1 cellular context compared by ENCODE assay signal in the genomic region with DNA sequence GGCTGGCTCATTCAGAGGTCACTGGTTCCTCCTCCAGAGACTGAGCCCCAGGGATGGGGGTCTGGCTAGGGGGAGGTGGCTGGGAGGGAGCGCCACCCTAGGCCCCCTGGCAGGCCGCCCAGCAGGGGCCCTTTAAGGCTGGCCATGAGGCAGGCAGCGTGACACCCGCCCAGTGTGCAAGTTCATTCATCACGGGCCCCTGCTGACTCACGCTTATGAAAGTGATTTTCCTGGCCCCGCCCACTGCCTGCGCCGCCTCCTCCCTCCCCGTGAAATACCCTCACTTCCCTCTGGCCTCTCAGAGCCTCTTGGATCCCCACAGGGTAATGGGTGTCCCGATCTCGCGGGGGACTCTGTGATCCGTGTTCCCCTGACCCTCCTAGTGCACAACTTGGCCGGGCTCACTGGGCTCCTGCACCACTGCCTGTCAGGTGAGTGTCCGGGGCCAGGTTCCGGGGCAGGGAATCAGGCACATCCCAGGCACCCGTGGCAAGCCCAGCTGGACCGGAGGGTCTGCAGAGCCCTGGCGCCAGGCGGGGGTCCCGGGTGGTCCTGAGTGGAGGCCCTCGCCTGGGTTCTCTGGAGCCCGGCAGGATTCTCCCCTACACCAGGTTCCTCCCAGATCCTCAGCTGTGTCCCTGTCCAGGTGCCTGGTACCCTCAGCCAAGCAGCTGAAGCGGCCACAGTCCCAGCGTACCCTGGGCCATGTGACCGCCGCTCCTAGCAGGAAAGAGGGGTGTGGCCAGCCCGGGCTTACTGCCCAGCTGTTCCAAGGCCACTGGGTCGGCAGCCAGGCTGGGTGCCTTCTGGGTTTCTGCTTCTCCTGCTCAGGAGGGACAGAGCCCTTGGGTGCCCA.
TF ChIP-seq lines count a peak whose summit lies in the region.

A gene with protein sequence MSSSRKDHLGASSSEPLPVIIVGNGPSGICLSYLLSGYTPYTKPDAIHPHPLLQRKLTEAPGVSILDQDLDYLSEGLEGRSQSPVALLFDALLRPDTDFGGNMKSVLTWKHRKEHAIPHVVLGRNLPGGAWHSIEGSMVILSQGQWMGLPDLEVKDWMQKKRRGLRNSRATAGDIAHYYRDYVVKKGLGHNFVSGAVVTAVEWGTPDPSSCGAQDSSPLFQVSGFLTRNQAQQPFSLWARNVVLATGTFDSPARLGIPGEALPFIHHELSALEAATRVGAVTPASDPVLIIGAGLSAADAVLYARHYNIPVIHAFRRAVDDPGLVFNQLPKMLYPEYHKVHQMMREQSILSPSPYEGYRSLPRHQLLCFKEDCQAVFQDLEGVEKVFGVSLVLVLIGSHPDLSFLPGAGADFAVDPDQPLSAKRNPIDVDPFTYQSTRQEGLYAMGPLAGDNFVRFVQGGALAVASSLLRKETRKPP (plus strand): TSS at position 301 of the 856 bp plus-strand sequence. CDS start 4,432 bp downstream, outside the sequence.

TF ChIP-seq in HepG2, 621 proteins besides CTCF, POLR2A, EP300 and RAD21 (continued from another document and continues in another):
- TF ChIP-seq, protein P1, sequence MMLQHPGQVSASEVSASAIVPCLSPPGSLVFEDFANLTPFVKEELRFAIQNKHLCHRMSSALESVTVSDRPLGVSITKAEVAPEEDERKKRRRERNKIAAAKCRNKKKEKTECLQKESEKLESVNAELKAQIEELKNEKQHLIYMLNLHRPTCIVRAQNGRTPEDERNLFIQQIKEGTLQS (CRISPR knock-in tag; IDR thresholded peaks at IDR 0.05): peak; percentile 93
- no peak; the same call in none of the 2 replicates for TF ChIP-seq HDAC2 (CRISPR knock-in tag; IDR thresholded peaks at IDR 0.05)
- TF ChIP-seq CHD4 (IDR thresholded peaks at IDR 0.05; ENCODE audit: borderline replicate concordance, low read length): peak; percentile 33; the same call in 1 of the 2 replicates
- peak; percentile 71 for TF ChIP-seq NCOA2 (CRISPR knock-in tag; IDR thresholded peaks at IDR 0.05)
- TF ChIP-seq IKZF1 (IDR thresholded peaks at IDR 0.05): no peak
- TF ChIP-seq ZNF530 (CRISPR knock-in tag; IDR thresholded peaks at IDR 0.05; ENCODE audit: low read depth): no peak
- TF ChIP-seq ZNF510 (CRISPR knock-in tag; IDR thresholded peaks at IDR 0.05; ENCODE audit: low read depth): no peak
- TF ChIP-seq POLR2AphosphoS5 (IDR thresholded peaks at IDR 0.05; ENCODE audit: low read depth, low read length): peak; percentile 95
- TF ChIP-seq ZNF766 (CRISPR knock-in tag; IDR thresholded peaks at IDR 0.05; ENCODE audit: borderline replicate concordance): no peak
- TF ChIP-seq MED8 (CRISPR knock-in tag; IDR thresholded peaks at IDR 0.05; ENCODE audit: insufficient replicate concordance): peak; percentile 64
- no peak; the same call in none of the 2 replicates for TF ChIP-seq NKX3-1 (CRISPR knock-in tag; IDR thresholded peaks at IDR 0.05)
- TF ChIP-seq, protein P2, sequence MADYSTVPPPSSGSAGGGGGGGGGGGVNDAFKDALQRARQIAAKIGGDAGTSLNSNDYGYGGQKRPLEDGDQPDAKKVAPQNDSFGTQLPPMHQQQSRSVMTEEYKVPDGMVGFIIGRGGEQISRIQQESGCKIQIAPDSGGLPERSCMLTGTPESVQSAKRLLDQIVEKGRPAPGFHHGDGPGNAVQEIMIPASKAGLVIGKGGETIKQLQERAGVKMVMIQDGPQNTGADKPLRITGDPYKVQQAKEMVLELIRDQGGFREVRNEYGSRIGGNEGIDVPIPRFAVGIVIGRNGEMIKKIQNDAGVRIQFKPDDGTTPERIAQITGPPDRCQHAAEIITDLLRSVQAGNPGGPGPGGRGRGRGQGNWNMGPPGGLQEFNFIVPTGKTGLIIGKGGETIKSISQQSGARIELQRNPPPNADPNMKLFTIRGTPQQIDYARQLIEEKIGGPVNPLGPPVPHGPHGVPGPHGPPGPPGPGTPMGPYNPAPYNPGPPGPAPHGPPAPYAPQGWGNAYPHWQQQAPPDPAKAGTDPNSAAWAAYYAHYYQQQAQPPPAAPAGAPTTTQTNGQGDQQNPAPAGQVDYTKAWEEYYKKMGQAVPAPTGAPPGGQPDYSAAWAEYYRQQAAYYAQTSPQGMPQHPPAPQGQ (CRISPR knock-in tag; IDR thresholded peaks at IDR 0.05; ENCODE audit: borderline replicate concordance): no peak
- peak; percentile 65; the same call in 1 of the 2 replicates for TF ChIP-seq MED13 (CRISPR knock-in tag; IDR thresholded peaks at IDR 0.05)
- peak; percentile 88 for TF ChIP-seq TAF1 (CRISPR knock-in tag; IDR thresholded peaks at IDR 0.05)
- peak; percentile 64 for TF ChIP-seq ZNF792 (CRISPR knock-in tag; IDR thresholded peaks at IDR 0.05)
- TF ChIP-seq RARG (CRISPR knock-in tag; IDR thresholded peaks at IDR 0.05; ENCODE audit: low read depth): no peak
- TF ChIP-seq ZNF180 (CRISPR knock-in tag; IDR thresholded peaks at IDR 0.05; ENCODE audit: borderline replicate concordance, low read depth): 0 out of 2 replicates have a peak, but pooled peaks have one; percentile 48
- no peak for TF ChIP-seq TCF7 (IDR thresholded peaks at IDR 0.05; ENCODE audit: low read depth)
- 0 out of 2 replicates have a peak, but pooled peaks have one; percentile 90 for TF ChIP-seq MEIS2 (CRISPR knock-in tag; IDR thresholded peaks at IDR 0.05)
- no peak for TF ChIP-seq ZNF382 (CRISPR knock-in tag; IDR thresholded peaks at IDR 0.05; ENCODE audit: borderline replicate concordance)
- no peak for TF ChIP-seq ATM (IDR thresholded peaks at IDR 0.05; ENCODE audit: borderline replicate concordance)
- TF ChIP-seq NR1H2 (CRISPR knock-in tag; IDR thresholded peaks at IDR 0.05; ENCODE audit: borderline replicate concordance, low read depth): no peak
- TF ChIP-seq, protein P3, sequence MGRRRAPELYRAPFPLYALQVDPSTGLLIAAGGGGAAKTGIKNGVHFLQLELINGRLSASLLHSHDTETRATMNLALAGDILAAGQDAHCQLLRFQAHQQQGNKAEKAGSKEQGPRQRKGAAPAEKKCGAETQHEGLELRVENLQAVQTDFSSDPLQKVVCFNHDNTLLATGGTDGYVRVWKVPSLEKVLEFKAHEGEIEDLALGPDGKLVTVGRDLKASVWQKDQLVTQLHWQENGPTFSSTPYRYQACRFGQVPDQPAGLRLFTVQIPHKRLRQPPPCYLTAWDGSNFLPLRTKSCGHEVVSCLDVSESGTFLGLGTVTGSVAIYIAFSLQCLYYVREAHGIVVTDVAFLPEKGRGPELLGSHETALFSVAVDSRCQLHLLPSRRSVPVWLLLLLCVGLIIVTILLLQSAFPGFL (CRISPR knock-in tag; IDR thresholded peaks at IDR 0.05): no peak
- TF ChIP-seq FOXP1 (IDR thresholded peaks at IDR 0.05): no peak
- TF ChIP-seq FOXP1 (CRISPR knock-in tag; IDR thresholded peaks at IDR 0.05): peak; percentile 47; the same call in 1 of the 2 replicates
- peak; percentile 77; the same call in 1 of the 2 replicates for TF ChIP-seq ZFP82 (CRISPR knock-in tag; IDR thresholded peaks at IDR 0.05; ENCODE audit: borderline replicate concordance)
- TF ChIP-seq FOXO1 (CRISPR knock-in tag; IDR thresholded peaks at IDR 0.05): peak; percentile 32; the same call in 1 of the 2 replicates
- TF ChIP-seq SALL1 (CRISPR knock-in tag; IDR thresholded peaks at IDR 0.05): peak; percentile 46; the same call in 1 of the 2 replicates
- no peak for TF ChIP-seq RORA (CRISPR knock-in tag; IDR thresholded peaks at IDR 0.05)
- no peak for TF ChIP-seq ZNF678 (CRISPR knock-in tag; IDR thresholded peaks at IDR 0.05)
- peak; percentile 59 for TF ChIP-seq RXRB (CRISPR knock-in tag; IDR thresholded peaks at IDR 0.05; ENCODE audit: borderline replicate concordance)
- peak; percentile 44 for TF ChIP-seq CREM (IDR thresholded peaks at IDR 0.05)
- TF ChIP-seq CREM (CRISPR knock-in tag; IDR thresholded peaks at IDR 0.05): no peak
- TF ChIP-seq XBP1 (CRISPR knock-in tag; IDR thresholded peaks at IDR 0.05): peak; percentile 82; the same call in 1 of the 2 replicates
- no peak for TF ChIP-seq PCBP2 (optimal IDR thresholded peaks at IDR 0.05; ENCODE audit: low read depth, low read length, poor library complexity, severe bottlenecking)
- TF ChIP-seq FOXM1 (CRISPR knock-in tag; IDR thresholded peaks at IDR 0.05): no peak
- no peak for TF ChIP-seq SNAPC2 (CRISPR knock-in tag; IDR thresholded peaks at IDR 0.05)
- TF ChIP-seq, protein P4, sequence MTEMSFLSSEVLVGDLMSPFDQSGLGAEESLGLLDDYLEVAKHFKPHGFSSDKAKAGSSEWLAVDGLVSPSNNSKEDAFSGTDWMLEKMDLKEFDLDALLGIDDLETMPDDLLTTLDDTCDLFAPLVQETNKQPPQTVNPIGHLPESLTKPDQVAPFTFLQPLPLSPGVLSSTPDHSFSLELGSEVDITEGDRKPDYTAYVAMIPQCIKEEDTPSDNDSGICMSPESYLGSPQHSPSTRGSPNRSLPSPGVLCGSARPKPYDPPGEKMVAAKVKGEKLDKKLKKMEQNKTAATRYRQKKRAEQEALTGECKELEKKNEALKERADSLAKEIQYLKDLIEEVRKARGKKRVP (CRISPR knock-in tag; IDR thresholded peaks at IDR 0.05): 0 out of 4 replicates have a peak, but pooled peaks of 1 of the 2 experiments have one; percentile 36
- TF ChIP-seq ZNF7 (CRISPR knock-in tag; IDR thresholded peaks at IDR 0.05): no peak
- no peak for TF ChIP-seq STAG1 (CRISPR knock-in tag; IDR thresholded peaks at IDR 0.05)
- no peak for TF ChIP-seq CHCHD3 (CRISPR knock-in tag; IDR thresholded peaks at IDR 0.05)
- TF ChIP-seq ZFP36 (IDR thresholded peaks at IDR 0.05; ENCODE audit: borderline replicate concordance, low read depth, low read length, partially characterized antibody): no peak
- TF ChIP-seq, protein P5, sequence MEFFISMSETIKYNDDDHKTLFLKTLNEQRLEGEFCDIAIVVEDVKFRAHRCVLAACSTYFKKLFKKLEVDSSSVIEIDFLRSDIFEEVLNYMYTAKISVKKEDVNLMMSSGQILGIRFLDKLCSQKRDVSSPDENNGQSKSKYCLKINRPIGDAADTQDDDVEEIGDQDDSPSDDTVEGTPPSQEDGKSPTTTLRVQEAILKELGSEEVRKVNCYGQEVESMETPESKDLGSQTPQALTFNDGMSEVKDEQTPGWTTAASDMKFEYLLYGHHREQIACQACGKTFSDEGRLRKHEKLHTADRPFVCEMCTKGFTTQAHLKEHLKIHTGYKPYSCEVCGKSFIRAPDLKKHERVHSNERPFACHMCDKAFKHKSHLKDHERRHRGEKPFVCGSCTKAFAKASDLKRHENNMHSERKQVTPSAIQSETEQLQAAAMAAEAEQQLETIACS (CRISPR knock-in tag; IDR thresholded peaks at IDR 0.05): 0 out of 2 replicates have a peak, but pooled peaks have one; percentile 47
- TF ChIP-seq, protein P6, sequence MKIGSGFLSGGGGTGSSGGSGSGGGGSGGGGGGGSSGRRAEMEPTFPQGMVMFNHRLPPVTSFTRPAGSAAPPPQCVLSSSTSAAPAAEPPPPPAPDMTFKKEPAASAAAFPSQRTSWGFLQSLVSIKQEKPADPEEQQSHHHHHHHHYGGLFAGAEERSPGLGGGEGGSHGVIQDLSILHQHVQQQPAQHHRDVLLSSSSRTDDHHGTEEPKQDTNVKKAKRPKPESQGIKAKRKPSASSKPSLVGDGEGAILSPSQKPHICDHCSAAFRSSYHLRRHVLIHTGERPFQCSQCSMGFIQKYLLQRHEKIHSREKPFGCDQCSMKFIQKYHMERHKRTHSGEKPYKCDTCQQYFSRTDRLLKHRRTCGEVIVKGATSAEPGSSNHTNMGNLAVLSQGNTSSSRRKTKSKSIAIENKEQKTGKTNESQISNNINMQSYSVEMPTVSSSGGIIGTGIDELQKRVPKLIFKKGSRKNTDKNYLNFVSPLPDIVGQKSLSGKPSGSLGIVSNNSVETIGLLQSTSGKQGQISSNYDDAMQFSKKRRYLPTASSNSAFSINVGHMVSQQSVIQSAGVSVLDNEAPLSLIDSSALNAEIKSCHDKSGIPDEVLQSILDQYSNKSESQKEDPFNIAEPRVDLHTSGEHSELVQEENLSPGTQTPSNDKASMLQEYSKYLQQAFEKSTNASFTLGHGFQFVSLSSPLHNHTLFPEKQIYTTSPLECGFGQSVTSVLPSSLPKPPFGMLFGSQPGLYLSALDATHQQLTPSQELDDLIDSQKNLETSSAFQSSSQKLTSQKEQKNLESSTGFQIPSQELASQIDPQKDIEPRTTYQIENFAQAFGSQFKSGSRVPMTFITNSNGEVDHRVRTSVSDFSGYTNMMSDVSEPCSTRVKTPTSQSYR (CRISPR knock-in tag; IDR thresholded peaks at IDR 0.05; ENCODE audit: borderline replicate concordance): no peak
- peak; percentile 97 for TF ChIP-seq POLR2G (IDR thresholded peaks at IDR 0.05; ENCODE audit: low read depth, low read length)
- peak; percentile 22; the same call in 1 of the 2 replicates for TF ChIP-seq ZNF749 (CRISPR knock-in tag; IDR thresholded peaks at IDR 0.05; ENCODE audit: borderline replicate concordance)
- TF ChIP-seq PHF8 (CRISPR knock-in tag; IDR thresholded peaks at IDR 0.05): peak; percentile 78
- TF ChIP-seq CEBPB (IDR thresholded peaks at IDR 0.05; ENCODE audit: borderline replicate concordance, low read depth, low read length): peak; percentile 2; the same call in 1 of the 2 replicates
- TF ChIP-seq MLLT10 (CRISPR knock-in tag; IDR thresholded peaks at IDR 0.05): no peak
- peak; percentile 89 for TF ChIP-seq ZNF605 (CRISPR knock-in tag; IDR thresholded peaks at IDR 0.05)
- TF ChIP-seq, protein P7, sequence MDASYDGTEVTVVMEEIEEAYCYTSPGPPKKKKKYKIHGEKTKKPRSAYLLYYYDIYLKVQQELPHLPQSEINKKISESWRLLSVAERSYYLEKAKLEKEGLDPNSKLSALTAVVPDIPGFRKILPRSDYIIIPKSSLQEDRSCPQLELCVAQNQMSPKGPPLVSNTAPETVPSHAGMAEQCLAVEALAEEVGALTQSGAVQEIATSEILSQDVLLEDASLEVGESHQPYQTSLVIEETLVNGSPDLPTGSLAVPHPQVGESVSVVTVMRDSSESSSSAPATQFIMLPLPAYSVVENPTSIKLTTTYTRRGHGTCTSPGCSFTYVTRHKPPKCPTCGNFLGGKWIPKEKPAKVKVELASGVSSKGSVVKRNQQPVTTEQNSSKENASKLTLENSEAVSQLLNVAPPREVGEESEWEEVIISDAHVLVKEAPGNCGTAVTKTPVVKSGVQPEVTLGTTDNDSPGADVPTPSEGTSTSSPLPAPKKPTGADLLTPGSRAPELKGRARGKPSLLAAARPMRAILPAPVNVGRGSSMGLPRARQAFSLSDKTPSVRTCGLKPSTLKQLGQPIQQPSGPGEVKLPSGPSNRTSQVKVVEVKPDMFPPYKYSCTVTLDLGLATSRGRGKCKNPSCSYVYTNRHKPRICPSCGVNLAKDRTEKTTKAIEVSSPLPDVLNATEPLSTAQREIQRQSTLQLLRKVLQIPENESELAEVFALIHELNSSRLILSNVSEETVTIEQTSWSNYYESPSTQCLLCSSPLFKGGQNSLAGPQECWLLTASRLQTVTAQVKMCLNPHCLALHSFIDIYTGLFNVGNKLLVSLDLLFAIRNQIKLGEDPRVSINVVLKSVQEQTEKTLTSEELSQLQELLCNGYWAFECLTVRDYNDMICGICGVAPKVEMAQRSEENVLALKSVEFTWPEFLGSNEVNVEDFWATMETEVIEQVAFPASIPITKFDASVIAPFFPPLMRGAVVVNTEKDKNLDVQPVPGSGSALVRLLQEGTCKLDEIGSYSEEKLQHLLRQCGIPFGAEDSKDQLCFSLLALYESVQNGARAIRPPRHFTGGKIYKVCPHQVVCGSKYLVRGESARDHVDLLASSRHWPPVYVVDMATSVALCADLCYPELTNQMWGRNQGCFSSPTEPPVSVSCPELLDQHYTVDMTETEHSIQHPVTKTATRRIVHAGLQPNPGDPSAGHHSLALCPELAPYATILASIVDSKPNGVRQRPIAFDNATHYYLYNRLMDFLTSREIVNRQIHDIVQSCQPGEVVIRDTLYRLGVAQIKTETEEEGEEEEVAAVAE (CRISPR knock-in tag; IDR thresholded peaks at IDR 0.05; ENCODE audit: borderline replicate concordance): 0 out of 2 replicates have a peak, but pooled peaks have one; percentile 48
- TF ChIP-seq SRSF9 (IDR thresholded peaks at IDR 0.05; ENCODE audit: borderline replicate concordance, insufficient read depth, low read depth, low read length, poor library complexity, severe bottlenecking): no peak
- TF ChIP-seq ZNF232 (CRISPR knock-in tag; IDR thresholded peaks at IDR 0.05; ENCODE audit: borderline replicate concordance): no peak; the same call in none of the 2 replicates
